In genomic region chr18:47174545-47175116, GRCh38 we compare ENCODE assay signal across 9 cellular contexts. TPM values are rescaled to one million over a fixed set of nuclear protein-coding genes. Genes with fewer than 3 reads are reported as not detected.
DNase-seq lines count a peak whose midpoint lies in the region; ATAC-seq, FAIRE-seq and TF ChIP-seq lines count a peak whose summit lies in the region.
"Had no signal": no experiment of that assay in that cellular context is flagged by ENCODE, and none has a peak within 500 bp of the region (broad histone marks: within the 10 kb centered on the region; RNA-seq: fewer than 3 reads in every experiment).

No MANE protein-coding gene starts in this region.

- no peak for TF ChIP-seq CTCF in OCI-LY3 (IDR thresholded peaks at IDR 0.05; ENCODE audit: low read depth, low read length)
- no peak for TF ChIP-seq CTCF in foreskin keratinocyte (conservative IDR thresholded peaks at IDR 0.05)

- FAIRE-seq in GM12892 (lab: Jason Lieb, UNC), result peak; percentile 21

- no peaks in the 10 kb centered on the region for H3K27me3 ChIP-seq in OCI-LY3 (ENCODE audit: low read depth, low read length)
- H3K27me3 ChIP-seq in foreskin keratinocyte, result peaks cover 2% of the 10 kb centered on the region

- no peak overlapping the region for H2AFZ ChIP-seq in OCI-LY3 (ENCODE audit: low read depth, low read length)

- no peak for TF ChIP-seq POLR2A in GM12892 (IDR thresholded peaks at IDR 0.05; ENCODE audit: low read depth, low read length)

- H3K9me3 ChIP-seq in OCI-LY3 (ENCODE audit: insufficient read depth, low read length), result no peaks in the 10 kb centered on the region

- peaks cover 45% of the 10 kb centered on the region for H4K20me1 ChIP-seq in OCI-LY3 (ENCODE audit: insufficient read depth, low read length)

- peak overlapping the region; percentile 89 for H3K4me2 ChIP-seq in OCI-LY3 (ENCODE audit: low read length)

- H3K27ac ChIP-seq in OCI-LY3 (ENCODE audit: low read length) (no peak overlapping the region), foreskin keratinocyte (peak overlapping the region; percentile 89), skin epidermis (peak overlapping the region in 5 of 21 experiments; percentile 88 to 94 (median 92))

- DNase-seq in GM12892 (ENCODE audit: insufficient read length) (no peak), foreskin keratinocyte (peak; percentile 31 to 48), RKO (ENCODE audit: low spot score) (no peak), NCI-H2081 (lab: John Stamatoyannopoulos, UW) (no peak)
- DNase-seq: activated CD4-positive, alpha-beta T cell treated with anti-CD3 and anti-CD28 coated beads for 36 hours; stimulated activated CD4-positive, alpha-beta T cell treated with anti-CD3 and anti-CD28 coated beads, Interleukin-1b, Interleukin-23, amount 100 ng/mL, for 48 hours had no signal

- H3K36me3 ChIP-seq in OCI-LY3 (replicated peaks; ENCODE audit: low read depth, low read length), result peaks cover 23% of the 10 kb centered on the region

- H3K4me1 ChIP-seq in OCI-LY3 (ENCODE audit: low read length) (peaks cover 12% of the 10 kb centered on the region), foreskin keratinocyte (no peaks in the 10 kb centered on the region)

- peak; percentile 52 for ATAC-seq in foreskin keratinocyte
- no peak for ATAC-seq in HG03432 (IDR thresholded peaks at IDR 0.05; ENCODE audit: unreplicated experiment)
- ATAC-seq: activated CD4-positive, alpha-beta T cell treated with anti-CD3 and anti-CD28 coated beads for 36 hours had no signal

- peak overlapping the region; percentile 78 for H3K9ac ChIP-seq in OCI-LY3 (ENCODE audit: low read length)

- peak overlapping the region; percentile 83 for H3K4me3 ChIP-seq in OCI-LY3 (ENCODE audit: low read length)
- H3K4me3 ChIP-seq in skin epidermis, result peak overlapping the region; percentile 72 to 97 (median 92)

- peaks cover 65% of the 10 kb centered on the region for H3K79me2 ChIP-seq in OCI-LY3 (ENCODE audit: low read length)

RNA-seq across cellular contexts. Expression of gene IER3IP1, which starts 1.5 kb away (rescaled TPM):
- 18.0 TPM for polyA plus RNA-seq in GM12892 (2012; ENCODE audit: missing spikeins)
- total RNA-seq in foreskin keratinocyte, result 17.9 and 19.2 TPM in 2 replicates
- polyA plus RNA-seq in foreskin keratinocyte, result 17.2 and 17.7 TPM in 2 replicates

RNA-seq across cellular contexts. Expression of gene HDHD2, which starts 24.3 kb away (rescaled TPM):
- polyA plus RNA-seq in GM12892 (2012; ENCODE audit: missing spikeins), result 14.7 TPM
- total RNA-seq in foreskin keratinocyte, result 12.4 and 18.1 TPM in 2 replicates
- 7.1 and 10.0 TPM in 2 replicates for polyA plus RNA-seq in foreskin keratinocyte

Comparison
In these comparisons a context has a peak if more than half of its experiments do, and no peak if none do; other contexts are left out.
1. DNase-seq: peak in foreskin keratinocyte (2 of 2); none in GM12892 (single experiment), RKO (single experiment) and NCI-H2081 (0 of 2).